In the genomic region with DNA sequence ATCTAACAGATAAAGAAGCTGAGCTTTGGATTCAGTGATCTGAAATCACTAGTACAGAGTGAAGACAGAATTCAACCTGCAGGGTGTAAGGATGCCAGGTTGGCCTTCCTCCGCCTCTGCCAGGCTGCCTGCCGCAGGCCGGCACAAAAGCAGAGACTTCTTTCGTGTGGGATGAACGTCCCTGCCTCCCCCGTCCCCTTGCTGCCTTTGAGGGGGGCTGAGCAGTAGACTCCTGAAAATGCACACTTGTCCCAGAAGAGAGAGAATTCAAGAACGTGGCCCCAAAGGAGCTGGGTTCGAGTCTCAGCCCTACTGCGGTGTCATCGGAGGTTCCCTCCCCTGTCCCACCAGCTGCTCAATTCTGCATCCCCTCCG, we compare ENCODE assay signal across 22 cellular contexts.
DNase-seq lines count a peak whose midpoint lies in the region; ATAC-seq and TF ChIP-seq lines count a peak whose summit lies in the region.
"Had no signal": no experiment of that assay in that cellular context is flagged by ENCODE, and none has a peak within 500 bp of the region (broad histone marks: within the 10 kb centered on the region; RNA-seq: fewer than 3 reads in every experiment).

No MANE protein-coding gene starts in this region.

- POLR2A ChIA-PET in naive thymus-derived CD8-positive, alpha-beta T cell (lab: Charles Lee) = no interaction called here

- H3K9ac ChIP-seq in HUES64 (ENCODE audit: low read depth, low read length) = no peak overlapping the region

- H3K27me3 ChIP-seq in HUES64 (ENCODE audit: insufficient read depth, low read length) (peaks cover 15% of the 10 kb centered on the region; the same call in 1 of the 2 replicates), dorsolateral prefrontal cortex (peaks cover 0 to 48% (median 23%) of the 10 kb centered on the region in 45 donors), testis (no peaks in the 10 kb centered on the region)
- H3K27me3 ChIP-seq: SJSA1 had no signal

- 93% methylated on average over 11 of the region's 11 CpGs for WGBS in HUES64
- 39 to 54% methylated on average over 10 to 11 of the region's 11 CpGs for WGBS in testis, 2 donors

- TF ChIP-seq POLR2A in erythroblast (IDR thresholded peaks at IDR 0.05; ENCODE audit: low read length) (no peak), testis (IDR thresholded peaks at IDR 0.05) (no peak)

- TF ChIP-seq CTCF in dorsolateral prefrontal cortex (IDR thresholded peaks at IDR 0.05 in 54 of 56, conservative IDR thresholded peaks at IDR 0.05 in 2 of 56; ENCODE audit: low read depth in 1 of 56, partially characterized antibody in 56 of 56) (no peak), progenitor cell of endocrine pancreas (IDR thresholded peaks at IDR 0.05; ENCODE audit: unreplicated experiment) (no peak), testis (IDR thresholded peaks at IDR 0.05) (no peak)

- H3K9me3 Mint-ChIP-seq in activated naive CD4-positive, alpha-beta T cell treated with anti-CD3 and anti-CD28 coated beads for 36 hours = peaks cover 10% of the 10 kb centered on the region
- H3K9me3 Mint-ChIP-seq in activated naive CD4-positive, alpha-beta T cell treated with anti-CD3 and anti-CD28 coated beads, Interleukin-2, amount 10 ng/mL, durations not matched to agents 7 days and 5 days = no peaks in the 10 kb centered on the region
- H3K9me3 Mint-ChIP-seq in naive thymus-derived CD8-positive, alpha-beta T cell = peaks cover 7 to 24% (median 17%) of the 10 kb centered on the region in 9 donors
- H3K9me3 Mint-ChIP-seq in progenitor cell of endocrine pancreas (ENCODE audit: low read depth) = peaks cover 6% of the 10 kb centered on the region

- no peaks in the 10 kb centered on the region for H3K4me1 ChIP-seq in HUES64 (ENCODE audit: insufficient read depth, low read length)
- H3K4me1 ChIP-seq in testis = peaks cover 5% of the 10 kb centered on the region
- H3K4me1 ChIP-seq: lower lobe of right lung, SJSA1, uterus had no signal

- H3K27ac Mint-ChIP-seq in activated naive CD4-positive, alpha-beta T cell treated with anti-CD3 and anti-CD28 coated beads for 36 hours = no peak overlapping the region
- H3K27ac Mint-ChIP-seq in activated naive CD4-positive, alpha-beta T cell treated with anti-CD3 and anti-CD28 coated beads, Interleukin-2, amount 10 ng/mL, durations not matched to agents 7 days and 5 days = no peak overlapping the region
- H3K27ac Mint-ChIP-seq in naive thymus-derived CD8-positive, alpha-beta T cell = peak overlapping the region in 3 of 10 donors; percentile 25 to 59 (median 53)
- no peak overlapping the region for H3K27ac Mint-ChIP-seq in progenitor cell of endocrine pancreas
- H3K27ac Mint-ChIP-seq: stimulated activated memory B cell treated with anti-CD40 and anti-IgM and Interleukin-4, amounts not matched to agents 10 μg/mL and 1 μg/mL and 100 μg/mL, for 72 hours had no signal

- peaks cover 8% of the 10 kb centered on the region for H3K4me1 Mint-ChIP-seq in activated naive CD4-positive, alpha-beta T cell treated with anti-CD3 and anti-CD28 coated beads for 36 hours (ENCODE audit: low read depth)
- peaks cover 9% of the 10 kb centered on the region for H3K4me1 Mint-ChIP-seq in activated naive CD4-positive, alpha-beta T cell treated with anti-CD3 and anti-CD28 coated beads, Interleukin-2, amount 10 ng/mL, durations not matched to agents 7 days and 5 days
- peaks cover 7 to 22% (median 15%) of the 10 kb centered on the region in 4 donors for H3K4me1 Mint-ChIP-seq in naive thymus-derived CD8-positive, alpha-beta T cell
- peaks cover 3% of the 10 kb centered on the region for H3K4me1 Mint-ChIP-seq in progenitor cell of endocrine pancreas (ENCODE audit: low read depth)
- H3K4me1 Mint-ChIP-seq: stimulated activated memory B cell treated with anti-CD40 and anti-IgM and Interleukin-4, amounts not matched to agents 10 μg/mL and 1 μg/mL and 100 μg/mL, for 72 hours had no signal

- H3K36me3 ChIP-seq in HUES64 (ENCODE audit: insufficient read depth, low read length) = no peaks in the 10 kb centered on the region
- no peaks in the 10 kb centered on the region for H3K36me3 ChIP-seq in testis (ENCODE audit: low read depth, missing control alignments)
- H3K36me3 ChIP-seq: lower lobe of right lung, SJSA1, thoracic aorta, uterus had no signal

- intact Hi-C loops in activated naive CD4-positive, alpha-beta T cell treated with anti-CD3 and anti-CD28 coated beads for 36 hours (cut with micrococcal nuclease) = no loop called here
- intact Hi-C loops in dorsolateral prefrontal cortex (cut with DNase I) (no loop called here), testis (cut with DNase I; ENCODE audit: low total_unique reads) (no loop called here)

- H3K27ac ChIP-seq in HUES64 (ENCODE audit: low read depth, low read length) (no peak overlapping the region), dorsolateral prefrontal cortex (no peak overlapping the region), testis (no peak overlapping the region)
- H3K27ac ChIP-seq: lower lobe of right lung, SJSA1, thoracic aorta, uterus had no signal

- no peaks in the 10 kb centered on the region for H3K27me3 Mint-ChIP-seq in activated naive CD4-positive, alpha-beta T cell treated with anti-CD3 and anti-CD28 coated beads for 36 hours (ENCODE audit: low read depth)
- H3K27me3 Mint-ChIP-seq in activated naive CD4-positive, alpha-beta T cell treated with anti-CD3 and anti-CD28 coated beads, Interleukin-2, amount 10 ng/mL, durations not matched to agents 7 days and 5 days = peaks cover 36% of the 10 kb centered on the region
- peaks cover 0 to 9% (median 0%) of the 10 kb centered on the region in 5 donors for H3K27me3 Mint-ChIP-seq in naive thymus-derived CD8-positive, alpha-beta T cell
- H3K27me3 Mint-ChIP-seq in progenitor cell of endocrine pancreas = peaks cover 46% of the 10 kb centered on the region

- H3K4me3 ChIP-seq in HUES64 (ENCODE audit: low read length) = peak overlapping the region; percentile 42; the same call in 1 of the 2 replicates
- peak overlapping the region in 43 of 59 donors; percentile 1 to 51 (median 35) for H3K4me3 ChIP-seq in dorsolateral prefrontal cortex
- H3K4me3 ChIP-seq in testis = peak overlapping the region in 1 of 2 donors; percentile 34
- H3K4me3 ChIP-seq: SJSA1, thoracic aorta, uterus had no signal

- peak overlapping the region; percentile 70 for H3K4me3 Mint-ChIP-seq in activated naive CD4-positive, alpha-beta T cell treated with anti-CD3 and anti-CD28 coated beads for 36 hours
- no peak overlapping the region for H3K4me3 Mint-ChIP-seq in activated naive CD4-positive, alpha-beta T cell treated with anti-CD3 and anti-CD28 coated beads, Interleukin-2, amount 10 ng/mL, durations not matched to agents 7 days and 5 days
- peak overlapping the region; percentile 47 to 86 (median 81) for H3K4me3 Mint-ChIP-seq in naive thymus-derived CD8-positive, alpha-beta T cell
- H3K4me3 Mint-ChIP-seq in progenitor cell of endocrine pancreas (ENCODE audit: low read depth) = no peak overlapping the region
- H3K4me3 Mint-ChIP-seq: stimulated activated memory B cell treated with anti-CD40 and anti-IgM and Interleukin-4, amounts not matched to agents 10 μg/mL and 1 μg/mL and 100 μg/mL, for 72 hours had no signal

- DNase-seq in activated naive CD4-positive, alpha-beta T cell treated with anti-CD3 and anti-CD28 coated beads for 36 hours = no peak
- no peak for DNase-seq in activated naive CD4-positive, alpha-beta T cell treated with anti-CD3 and anti-CD28 coated beads, Interleukin-2, amount 10 ng/mL, durations not matched to agents 7 days and 5 days
- DNase-seq in dorsolateral prefrontal cortex (peak in 1 of 10 donors; percentile 9), erythroblast (lab: John Stamatoyannopoulos, UW) (no peak), progenitor cell of endocrine pancreas (ENCODE audit: low spot score, unreplicated experiment) (no peak), testis (no peak)
- DNase-seq in naive thymus-derived CD8-positive, alpha-beta T cell = no peak
- DNase-seq: activated gamma-delta T cell; DMS79 treated with DMSO at 0.1 percent for 48 hours; effector CD8-positive, alpha-beta T cell; Kasumi-1; lower lobe of right lung; NCI-H1436; NCI-H2081 treated with DMSO at 0.1 percent for 48 hours; NCI-H774; uterus had no signal

- no peaks in the 10 kb centered on the region for H3K9me3 ChIP-seq in HUES64 (ENCODE audit: insufficient read depth, low read depth, low read length)
- no peaks in the 10 kb centered on the region for H3K9me3 ChIP-seq in testis
- H3K9me3 ChIP-seq: lower lobe of right lung, SJSA1, uterus had no signal

- CTCF ChIA-PET in activated naive CD4-positive, alpha-beta T cell treated with anti-CD3 and anti-CD28 coated beads for 36 hours (lab: Charles Lee) = interaction anchor here (0.7 kb wide), 1 partner anchor 203 kb away, joined by 3 read pairs; no protein-coding TSS in a partner anchor
- CTCF ChIA-PET in activated naive CD4-positive, alpha-beta T cell treated with anti-CD3 and anti-CD28 coated beads, Interleukin-2, amount 10 ng/mL, durations not matched to agents 7 days and 5 days (lab: Charles Lee) = no interaction called here

- peaks cover 2% of the 10 kb centered on the region for H3K36me3 Mint-ChIP-seq in activated naive CD4-positive, alpha-beta T cell treated with anti-CD3 and anti-CD28 coated beads for 36 hours (ENCODE audit: low read depth)
- H3K36me3 Mint-ChIP-seq in activated naive CD4-positive, alpha-beta T cell treated with anti-CD3 and anti-CD28 coated beads, Interleukin-2, amount 10 ng/mL, durations not matched to agents 7 days and 5 days = no peaks in the 10 kb centered on the region
- peaks cover 0 to 24% (median 21%) of the 10 kb centered on the region in 3 donors for H3K36me3 Mint-ChIP-seq in naive thymus-derived CD8-positive, alpha-beta T cell
- no peaks in the 10 kb centered on the region for H3K36me3 Mint-ChIP-seq in progenitor cell of endocrine pancreas (ENCODE audit: insufficient read depth)
- H3K36me3 Mint-ChIP-seq: stimulated activated memory B cell treated with anti-CD40 and anti-IgM and Interleukin-4, amounts not matched to agents 10 μg/mL and 1 μg/mL and 100 μg/mL, for 72 hours had no signal

- ATAC-seq in naive thymus-derived CD8-positive, alpha-beta T cell = no peak
- ATAC-seq: HepG2; lower lobe of right lung; sciatic nerve; stimulated activated memory B cell treated with anti-CD40 and anti-IgM and Interleukin-4, amounts not matched to agents 10 μg/mL and 1 μg/mL and 100 μg/mL, for 72 hours had no signal

Comparison
In these comparisons a context has a peak if more than half of its experiments do, and no peak if none do; other contexts are left out.
1. H3K4me3 Mint-ChIP-seq: peak in activated naive CD4-positive, alpha-beta T cell treated with anti-CD3 and anti-CD28 coated beads for 36 hours (single experiment) and naive thymus-derived CD8-positive, alpha-beta T cell (10 of 10); none in activated naive CD4-positive, alpha-beta T cell treated with anti-CD3 and anti-CD28 coated beads, Interleukin-2, amount 10 ng/mL, durations not matched to agents 7 days and 5 days (single experiment) and progenitor cell of endocrine pancreas (single experiment).